Comparison of ENCODE assay signal across 27 cellular contexts in the genomic region with DNA sequence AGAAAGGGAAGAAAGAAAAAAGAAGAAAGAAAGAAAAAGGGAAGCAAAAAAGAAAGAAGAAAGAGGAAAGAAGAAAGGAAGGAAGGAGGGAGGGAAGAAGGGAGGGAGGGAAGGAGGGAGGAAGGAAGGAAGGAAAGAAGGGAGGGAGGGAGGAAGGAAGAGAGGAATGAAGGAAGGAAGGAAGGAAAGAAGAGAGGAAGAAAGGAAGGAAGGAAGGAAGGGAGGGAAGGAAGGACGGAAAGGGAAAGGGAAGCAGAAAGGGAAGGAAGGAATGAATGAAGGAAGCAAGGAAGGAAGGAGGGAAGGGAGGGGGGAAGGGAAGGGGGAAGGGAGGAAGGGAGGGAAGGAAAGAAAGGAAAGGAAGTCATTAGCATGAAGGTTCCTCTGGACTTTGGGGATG.
"Had no signal": no experiment of that assay in that cellular context is flagged by ENCODE, and none has a peak within 500 bp of the region (broad histone marks: within the 10 kb centered on the region; RNA-seq: fewer than 3 reads in every experiment).

No MANE protein-coding gene starts in this region.

- DNase-seq: effector CD8-positive, alpha-beta T cell; effector memory CD8-positive, alpha-beta T cell; endodermal cell; erythroblast; esophagus squamous epithelium; foreskin fibroblast; foreskin melanocyte; gastrocnemius medialis; glutamatergic neuron; head of caudate nucleus; heart right ventricle; hippocampal formation; left cardiac atrium; left lung; left ventricle myocardium superior; lower lobe of right lung; mesenchymal stem cell; mucosa of descending colon; naive B cell had no signal

- H3K4me3 Mint-ChIP-seq: effector memory CD8-positive, alpha-beta T cell; endodermal cell; mesothelial cell of epicardium; naive B cell had no signal

- H3K27ac ChIP-seq: coronary artery, epithelial cell of prostate, esophagus squamous epithelium, gastrocnemius medialis, heart right ventricle, left lung, lower lobe of right lung had no signal

- H3K36me3 Mint-ChIP-seq: mesothelial cell of epicardium, naive B cell had no signal

- H3K27me3 ChIP-seq: esophagus squamous epithelium, gastrocnemius medialis, heart right ventricle, left lung had no signal

- ATAC-seq: effector memory CD8-positive, alpha-beta T cell; esophagus mucosa; gastrocnemius medialis; heart right ventricle; left cardiac atrium; left lung; left ventricle myocardium superior; lower lobe of right lung; mucosa of descending colon had no signal

- H3K4me1 Mint-ChIP-seq: naive B cell had no signal

- FAIRE-seq: colon, endometrium, islet of Langerhans, keratinocyte had no signal

- H3K36me3 ChIP-seq: esophagus squamous epithelium, gastrocnemius medialis, heart right ventricle, left lung, lower lobe of right lung had no signal

- H3K27me3 Mint-ChIP-seq: effector memory CD8-positive, alpha-beta T cell; naive B cell had no signal

- H3K4me1 ChIP-seq: gastrocnemius medialis had no signal

- H3K4me3 ChIP-seq: coronary artery, esophagus squamous epithelium, gastrocnemius medialis, heart right ventricle, left lung, lower lobe of right lung, mucosa of descending colon had no signal

- H3K27ac Mint-ChIP-seq: effector memory CD8-positive, alpha-beta T cell; endodermal cell; mesothelial cell of epicardium; naive B cell had no signal

- H3K9me3 ChIP-seq: esophagus squamous epithelium, gastrocnemius medialis, heart right ventricle, left lung, lower lobe of right lung, mucosa of descending colon had no signal

- H3K9me3 Mint-ChIP-seq: endodermal cell, mesothelial cell of epicardium had no signal
